ENCODE assay signal across 27 cellular contexts in the genomic region with DNA sequence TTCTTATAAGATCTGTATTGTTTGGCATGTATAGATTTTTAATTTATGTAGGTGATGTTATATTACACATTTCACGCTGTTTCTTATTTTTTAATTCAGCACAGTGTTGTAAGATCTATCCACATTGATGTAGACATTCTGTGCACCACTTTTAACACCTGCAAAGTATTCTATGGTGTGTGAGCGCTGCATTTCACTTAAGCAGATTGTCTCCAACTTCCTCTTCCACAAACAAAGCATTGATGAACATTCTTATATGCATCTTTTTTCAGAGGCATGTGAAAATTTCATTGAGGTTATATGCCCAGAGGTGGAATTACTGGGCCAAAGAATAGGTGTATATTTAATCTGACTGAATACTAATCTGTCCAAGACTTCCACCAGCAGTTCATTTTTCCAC. TPM values are rescaled to one million over a fixed set of nuclear protein-coding genes. Genes with fewer than 3 reads are reported as not detected.
"Had no signal": no experiment of that assay in that cellular context is flagged by ENCODE, and none has a peak within 500 bp of the region (broad histone marks: within the 10 kb centered on the region; RNA-seq: fewer than 3 reads in every experiment).

No MANE protein-coding gene starts in this region.

- H3K27me3 Mint-ChIP-seq: activated CD4-positive, alpha-beta memory T cell treated with anti-CD3 and anti-CD28 coated beads for 36 hours; activated CD4-positive, alpha-beta T cell treated with anti-CD3 and anti-CD28 coated beads for 36 hours; naive thymus-derived CD8-positive, alpha-beta T cell had no signal

- H3K9me3 Mint-ChIP-seq: WTC11 had no signal

- H3K27ac Mint-ChIP-seq: activated CD4-positive, alpha-beta memory T cell treated with anti-CD3 and anti-CD28 coated beads for 36 hours; activated CD4-positive, alpha-beta T cell treated with anti-CD3 and anti-CD28 coated beads for 36 hours; T-helper 1 cell treated with Interleukin-12 subunit alpha and Interleukin-12 subunit beta and Interleukin-4 antibody, amounts not matched to agents 30 μg/mL and 1 μg/mL, for 36 hours; WTC11 had no signal

- ATAC-seq: activated CD4-positive, alpha-beta T cell treated with anti-CD3 and anti-CD28 coated beads for 36 hours; left lobe of liver; lower lobe of right lung; naive thymus-derived CD8-positive, alpha-beta T cell; upper lobe of right lung; WTC11 had no signal

- DNase-seq: activated CD4-positive, alpha-beta memory T cell treated with anti-CD3 and anti-CD28 coated beads for 36 hours; activated CD4-positive, alpha-beta T cell treated with anti-CD3 and anti-CD28 coated beads for 36 hours; activated gamma-delta T cell; activated naive CD4-positive, alpha-beta T cell treated with anti-CD3 and anti-CD28 coated beads, Interleukin-2, amount 50 U/mL, for 16 hours; activated T-cell treated with anti-CD3 and anti-CD28 coated beads, Interleukin-2, amount 50 U/mL, for 48 hours; adrenal gland; brain microvascular endothelial cell; central memory CD4-positive, alpha-beta T cell; dermis blood vessel endothelial cell; effector CD8-positive, alpha-beta T cell; erythroblast; foreskin fibroblast; kidney; lower lobe of right lung; naive thymus-derived CD8-positive, alpha-beta T cell; sigmoid colon; stimulated activated CD4-positive, alpha-beta T cell treated with anti-CD3 and anti-CD28 coated beads, Interleukin-2, amount 100 ng/mL, for 48 hours; stimulated activated CD8-positive, alpha-beta memory T cell treated with anti-CD3 and anti-CD28 coated beads, Interleukin-4, amount 100 ng/mL, for 48 hours; stimulated activated naive CD4-positive, alpha-beta T cell; T1000; upper lobe of right lung had no signal

- H3K36me3 Mint-ChIP-seq: WTC11 had no signal

- H3K4me3 Mint-ChIP-seq: activated CD4-positive, alpha-beta memory T cell treated with anti-CD3 and anti-CD28 coated beads for 36 hours; activated CD4-positive, alpha-beta T cell treated with anti-CD3 and anti-CD28 coated beads for 36 hours; T-helper 1 cell treated with Interleukin-12 subunit alpha and Interleukin-12 subunit beta and Interleukin-4 antibody, amounts not matched to agents 30 μg/mL and 1 μg/mL, for 36 hours; WTC11 had no signal

RNA-seq across cellular contexts. Expression of gene POU2AF1, which starts 3.4 kb away (rescaled TPM):
- total RNA-seq: dermis blood vessel endothelial cell, osteoblast, renal cortical epithelial cell, smooth muscle cell had no signal
